ENCODE assay signal across 23 cellular contexts in genomic region chr5:14357441-14357840, GRCh38.
DNase-seq lines count a peak whose midpoint lies in the region; ATAC-seq, FAIRE-seq and TF ChIP-seq lines count a peak whose summit lies in the region.
"Had no signal": no experiment of that assay in that cellular context is flagged by ENCODE, and none has a peak within 500 bp of the region (broad histone marks: within the 10 kb centered on the region; RNA-seq: fewer than 3 reads in every experiment).

No MANE protein-coding gene starts in this region.

- H3K4me1 ChIP-seq in HUES64 (ENCODE audit: insufficient read depth, low read length) (peaks cover 25% of the 10 kb centered on the region), H1 (replicated peaks in 1 of 4; ENCODE audit: control insufficient read depth in 3 of 4, insufficient read depth in 4 of 4, low read length in 3 of 4) (peaks cover 6 to 19% (median 10%) of the 10 kb centered on the region in 4 experiments), iPS-20b (ENCODE audit: insufficient read depth, low read length) (peaks cover 16% of the 10 kb centered on the region), sigmoid colon (peaks cover 0 to 37% (median 24%) of the 10 kb centered on the region in 4 donors)

- H2BK120ac ChIP-seq in H1 (replicated peaks; ENCODE audit: low read depth, low read length): no peak overlapping the region

- H4K5ac ChIP-seq in H1 (ENCODE audit: insufficient read length, low read depth, low read length): no peak overlapping the region

- TF ChIP-seq RAD21 in H1 (IDR thresholded peaks at IDR 0.05 in 1 of 2, conservative IDR thresholded peaks at IDR 0.05 in 1 of 2; ENCODE audit: low read depth in 2 of 2, low read length in 2 of 2): no peak

- 0 out of 2 replicates have a peak overlapping the region, but pooled peaks have one; percentile 5 for H2AK5ac ChIP-seq in H1 (ENCODE audit: low read depth, low read length)

- H3K9ac ChIP-seq in HUES64 (ENCODE audit: low read depth, low read length): 0 out of 2 replicates have a peak overlapping the region, but pooled peaks have one; percentile 35
- no peak overlapping the region for H3K9ac ChIP-seq in H1 (replicated peaks in 1 of 4; ENCODE audit: extremely low read depth in 1 of 4, low read depth in 3 of 4, low read length in 3 of 4)
- H3K9ac ChIP-seq in iPS-20b (ENCODE audit: low read depth, low read length): peak overlapping the region; percentile 16; the same call in 1 of the 2 replicates

- intact Hi-C loops in sigmoid colon (cut with DNase I): no loop called here

- no peak overlapping the region for H4K91ac ChIP-seq in H1 (replicated peaks; ENCODE audit: insufficient read length, low read length)

- peaks cover 43% of the 10 kb centered on the region for H3K36me3 ChIP-seq in HUES64 (ENCODE audit: insufficient read depth, low read length)
- peaks cover 5 to 15% (median 12%) of the 10 kb centered on the region in 4 experiments; a peak in 6 of 8 replicates for H3K36me3 ChIP-seq in H1 (ENCODE audit: control insufficient read depth in 2 of 4, insufficient read depth in 4 of 4, low read length in 3 of 4)
- peaks cover 34% of the 10 kb centered on the region for H3K36me3 ChIP-seq in iPS-20b (ENCODE audit: insufficient read depth, low read depth, low read length)
- peaks cover 12 to 43% (median 21%) of the 10 kb centered on the region in 4 donors for H3K36me3 ChIP-seq in sigmoid colon

- H3K18ac ChIP-seq in H1 (ENCODE audit: extremely low read depth, low read length): no peak overlapping the region

- H3K23me2 ChIP-seq in H1 (ENCODE audit: low read depth, low read length): no peaks in the 10 kb centered on the region

- peaks cover 7% of the 10 kb centered on the region in 2 experiments for H4K20me1 ChIP-seq in H1 (replicated peaks in 1 of 2; ENCODE audit: control insufficient read depth in 1 of 2, insufficient read depth in 2 of 2, low read length in 2 of 2)

- H3K4ac ChIP-seq in H1 (replicated peaks; ENCODE audit: insufficient read length, low read depth, low read length): no peak overlapping the region

- no peak overlapping the region for H3K23ac ChIP-seq in H1 (ENCODE audit: insufficient read length)

- TF ChIP-seq POLR2A in H1 (IDR thresholded peaks at IDR 0.05; ENCODE audit: control extremely low read depth in 1 of 2, low read depth in 2 of 2, low read length in 2 of 2): no peak
- TF ChIP-seq POLR2A in sigmoid colon (IDR thresholded peaks at IDR 0.05): no peak

- 0 out of 2 replicates have a peak overlapping the region, but pooled peaks have one; percentile 21 for H2BK20ac ChIP-seq in H1 (ENCODE audit: low read length)

- H3K9me3 ChIP-seq in HUES64 (ENCODE audit: insufficient read depth, low read depth, low read length) (no peaks in the 10 kb centered on the region), H1 (ENCODE audit: insufficient read depth in 2 of 2, low read depth in 1 of 2, low read length in 1 of 2) (no peaks in the 10 kb centered on the region), iPS-20b (ENCODE audit: insufficient read depth, low read depth, low read length) (no peaks in the 10 kb centered on the region), sigmoid colon (no peaks in the 10 kb centered on the region)
- H3K9me3 ChIP-seq: stomach had no signal

- no peak overlapping the region for H3K14ac ChIP-seq in H1 (ENCODE audit: insufficient read length)

- no peak for TF ChIP-seq EP300 in H1 (IDR thresholded peaks at IDR 0.05; ENCODE audit: borderline replicate concordance in 1 of 2, low read depth in 2 of 2, low read length in 2 of 2)
- TF ChIP-seq EP300 in sigmoid colon (IDR thresholded peaks at IDR 0.05): no peak

- no peak overlapping the region for H2BK15ac ChIP-seq in H1 (ENCODE audit: low read length)

- CTCF ChIA-PET in H1 (lab: Charles Lee; ENCODE audit: partially characterized antibody): interaction anchor here (0.8 to 15.3 kb wide), 12 partner anchors 7 to 291 kb away, joined by 3 to 155 read pairs (median 4); no protein-coding TSS in a partner anchor

- peak overlapping the region; percentile 59; the same call in 1 of the 2 replicates for H3K27ac ChIP-seq in HUES64 (ENCODE audit: low read depth, low read length)
- H3K27ac ChIP-seq in H1 (ENCODE audit: low read depth, low read length): no peak overlapping the region
- no peak overlapping the region for H3K27ac ChIP-seq in iPS-20b (ENCODE audit: low read length)
- H3K27ac ChIP-seq in sigmoid colon: peak overlapping the region in 3 of 4 donors; percentile 6 to 35 (median 21)
- H3K27ac ChIP-seq: hepatocyte, RWPE1, stomach had no signal

- 45% methylated on average over 9 of the region's 9 CpGs for WGBS in HUES64
- WGBS in H1 (ENCODE audit: extremely low coverage in 1 of 2, insufficient coverage in 1 of 2, insufficient read length in 1 of 2, insufficient replicate concordance in 2 of 2, low coverage in 1 of 2, low lambda C conversion rate in 2 of 2, missing lambda C conversion rate in 1 of 2), 2 experiments: 31% methylated on average over 9 of the region's 9 CpGs; no CpG with 5 or more reads in 1 of the 2 experiments
- 59 to 79% methylated on average over 9 of the region's 9 CpGs for whole genome bisulfite sequencing in sigmoid colon, 2 donors

- H2BK12ac ChIP-seq in H1 (ENCODE audit: low read depth, low read length): no peak overlapping the region

- H4K8ac ChIP-seq in H1 (ENCODE audit: extremely low read depth, insufficient read depth, low read length): no peak overlapping the region; the same call in 1 of the 2 replicates

- no peak overlapping the region for H3K56ac ChIP-seq in H1 (replicated peaks; ENCODE audit: insufficient read length, low read depth, low read length)

- H3K4me2 ChIP-seq in H1 (ENCODE audit: insufficient read depth in 1 of 2, low read depth in 2 of 2, low read length in 2 of 2): peak overlapping the region; percentile 68 to 73
- H3K4me2 ChIP-seq: hepatocyte had no signal

- no peaks in the 10 kb centered on the region for H3K27me3 ChIP-seq in HUES64 (ENCODE audit: insufficient read depth, low read length)
- H3K27me3 ChIP-seq in H1 (replicated peaks in 1 of 4; ENCODE audit: control insufficient read depth in 3 of 4, extremely low read depth in 1 of 4, insufficient read depth in 3 of 4, low read length in 3 of 4): no peaks in the 10 kb centered on the region
- no peaks in the 10 kb centered on the region for H3K27me3 ChIP-seq in iPS-20b (ENCODE audit: insufficient read depth, low read length)
- H3K27me3 ChIP-seq in sigmoid colon: no peaks in the 10 kb centered on the region
- H3K27me3 ChIP-seq: hepatocyte, stomach had no signal

- DNase-seq in H1 (ENCODE audit: low read depth in 1 of 2, low spot score in 2 of 2) (peak in 1 of 2 experiments; percentile 52), sigmoid colon (no peak), NCI-H526 treated with DMSO at 0.1 percent for 48 hours (lab: John Stamatoyannopoulos, UW) (no peak), AG08395 (ENCODE audit: low spot score) (no peak)
- DNase-seq: activated CD8-positive, alpha-beta T cell treated with anti-CD3 and anti-CD28 coated beads, Interleukin-2, amount 10 ng/mL, durations not matched to agents 7 days and 5 days; activated naive CD4-positive, alpha-beta T cell treated with anti-CD3 and anti-CD28 coated beads, Interleukin-2, amount 10 ng/mL, durations not matched to agents 7 days and 5 days; activated T-cell treated with anti-CD3 and anti-CD28 coated beads, Interleukin-2, amount 50 U/mL, for 4 hours; central memory CD4-positive, alpha-beta T cell; DMS79 treated with DMSO at 0.1 percent for 48 hours; effector memory CD8-positive, alpha-beta T cell; naive thymus-derived CD8-positive, alpha-beta T cell; NCI-H510A treated with DMSO at 0.1 percent for 48 hours; stimulated activated CD4-positive, alpha-beta T cell treated with anti-CD3 and anti-CD28 coated beads, Interleukin-4, amount 100 ng/mL, for 1 hour; stomach had no signal

- peaks cover 4% of the 10 kb centered on the region; the same call in 1 of the 2 replicates for H3K79me1 ChIP-seq in H1 (ENCODE audit: low read depth, low read length)

- H3K4me3 ChIP-seq in HUES64 (ENCODE audit: low read length) (peak overlapping the region; percentile 38), H1 (ENCODE audit: extremely low read depth in 1 of 4, insufficient read depth in 2 of 4, low read depth in 3 of 4, low read length in 4 of 4) (peak overlapping the region in 3 of 4 experiments; percentile 7 to 52 (median 31); a peak in 5 of 8 replicates), iPS-20b (ENCODE audit: low read length) (peak overlapping the region; percentile 54), sigmoid colon (no peak overlapping the region)
- H3K4me3 ChIP-seq: hepatocyte, stomach had no signal

- 0 out of 2 replicates have a peak overlapping the region, but pooled peaks have one; percentile 75 for H2BK5ac ChIP-seq in H1 (ENCODE audit: low read depth, low read length)

- no peak for FAIRE-seq in H1 (lab: Jason Lieb, UNC)
- FAIRE-seq: keratinocyte, urothelium cell line had no signal

- ATAC-seq in GM18520 (IDR thresholded peaks at IDR 0.05; ENCODE audit: unreplicated experiment) (no peak), GM18517 (IDR thresholded peaks at IDR 0.05; ENCODE audit: unreplicated experiment) (no peak)
- ATAC-seq: activated CD4-positive, CD25-positive, alpha-beta regulatory T cell treated with anti-CD3 and anti-CD28 coated beads, Interleukin-2, amount 50 U/mL, for 24 hours; activated CD8-positive, alpha-beta T cell treated with anti-CD3 and anti-CD28 coated beads, Interleukin-2, amount 10 ng/mL, durations not matched to agents 7 days and 5 days; activated T-cell treated with anti-CD3 and anti-CD28 coated beads, Interleukin-2, amount 50 U/mL, for 4 hours; effector memory CD8-positive, alpha-beta T cell; naive thymus-derived CD8-positive, alpha-beta T cell had no signal

- 0 out of 4 replicates have a peak, but pooled peaks cover 0 to 5% of the 10 kb centered on the region in 2 experiments for H3K79me2 ChIP-seq in H1 (ENCODE audit: control insufficient read depth in 1 of 2, insufficient read depth in 2 of 2, low read length in 2 of 2)
- H3K79me2 ChIP-seq: hepatocyte had no signal

- H2AFZ ChIP-seq in H1 (ENCODE audit: low read length): no peak overlapping the region
- H2AFZ ChIP-seq: hepatocyte had no signal

- TF ChIP-seq CTCF in H1 (IDR thresholded peaks at IDR 0.05; ENCODE audit: control extremely low read depth in 1 of 3, insufficient read depth in 1 of 3, low read depth in 1 of 3, low read length in 3 of 3): no peak
- no peak for TF ChIP-seq CTCF in sigmoid colon (IDR thresholded peaks at IDR 0.05)

- POLR2A ChIA-PET in H1 (lab: Charles Lee; ENCODE audit: partially characterized antibody): interaction anchor here (0.6 to 1.0 kb wide), 2 partner anchors 15 to 16 kb away, joined by 3 read pairs; no protein-coding TSS in a partner anchor

TF ChIP-seq in H1, 55 proteins besides CTCF, POLR2A, EP300 and RAD21:
- peak; percentile 48 for TF ChIP-seq ASH2L (IDR thresholded peaks at IDR 0.05; ENCODE audit: low read length)
- TF ChIP-seq RBBP5 (IDR thresholded peaks at IDR 0.05; ENCODE audit: borderline replicate concordance, low read depth, low read length): no peak
- TF ChIP-seq POLR2AphosphoS5 (IDR thresholded peaks at IDR 0.05; ENCODE audit: low read depth, low read length): no peak
- TF ChIP-seq TCF12 (IDR thresholded peaks at IDR 0.05; ENCODE audit: low read depth, low read length): no peak
TF ChIP-seq in H1: peak in this region for 1.

Comparison
In these comparisons a context has a peak if more than half of its experiments do, and no peak if none do; other contexts are left out.
1. H3K27ac ChIP-seq: peak in HUES64 (single experiment) and sigmoid colon (3 of 4); none in H1 (single experiment) and iPS-20b (single experiment).
2. H3K4me3 ChIP-seq: peak in HUES64 (single experiment), H1 (3 of 4) and iPS-20b (single experiment); none in sigmoid colon (0 of 4).
3. H3K9ac ChIP-seq: peak in HUES64 (single experiment) and iPS-20b (single experiment); none in H1 (0 of 4).